In the genomic region with DNA sequence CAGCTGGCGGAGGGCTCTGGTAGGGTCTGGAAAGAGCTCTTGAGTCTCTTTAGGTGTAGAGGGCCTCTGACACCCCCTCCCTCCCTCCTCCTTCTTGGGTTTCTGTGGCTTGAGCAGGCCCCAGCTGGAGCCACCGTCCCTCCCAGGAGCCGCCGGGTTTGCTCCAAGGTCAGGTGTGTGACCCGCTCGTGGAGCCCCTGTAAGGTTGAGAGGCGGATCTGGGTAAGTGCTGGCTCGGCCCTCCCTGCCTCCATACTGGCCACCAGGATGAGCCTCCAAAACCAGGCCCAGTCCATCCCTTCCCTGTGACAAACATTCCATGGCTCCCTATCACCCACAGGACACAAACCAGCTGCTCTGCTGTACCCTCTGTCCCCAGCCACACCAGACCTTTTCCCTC, we compare ENCODE assay signal across 28 cellular contexts. TPM values are rescaled to one million over a fixed set of nuclear protein-coding genes. Genes with fewer than 3 reads are reported as not detected.
A peak's percentile ranks its signal among the peaks of the same experiment; 100 is the strongest.
DNase-seq lines count a peak whose midpoint lies in the region; ATAC-seq, FAIRE-seq and TF ChIP-seq lines count a peak whose summit lies in the region.
"Had no signal": no experiment of that assay in that cellular context is flagged by ENCODE, and none has a peak within 500 bp of the region (broad histone marks: within the 10 kb centered on the region; RNA-seq: fewer than 3 reads in every experiment).

No MANE protein-coding gene starts in this region.

- no peaks in the 10 kb centered on the region for H4K20me1 ChIP-seq in HepG2 (ENCODE audit: insufficient read depth, low read length)
- H4K20me1 ChIP-seq: BLaER1 treated with 17β-estradiol and CSF1 and Interleukin-3, amounts not matched to agents 10 nM and 100 nM had no signal

- no peak for TF ChIP-seq RAD21 in HepG2 (CRISPR knock-in tag; IDR thresholded peaks at IDR 0.05)

- TF ChIP-seq EP300 in HepG2 (IDR thresholded peaks at IDR 0.05; ENCODE audit: low read depth in 2 of 2, low read length in 2 of 2) (no peak), HepG2 (CRISPR knock-in tag; IDR thresholded peaks at IDR 0.05; ENCODE audit: borderline replicate concordance) (no peak)

- H3K79me2 ChIP-seq in HepG2 (ENCODE audit: insufficient read depth, low read length), result no peaks in the 10 kb centered on the region

- H2AFZ ChIP-seq in HepG2 (ENCODE audit: low read length), result no peak overlapping the region
- H2AFZ ChIP-seq: GM23338 had no signal

- H3K9ac ChIP-seq in HepG2 (ENCODE audit: insufficient read depth, low read depth, low read length), result no peak overlapping the region
- H3K9ac ChIP-seq: BLaER1 treated with 17β-estradiol and CSF1 and Interleukin-3, amounts not matched to agents 10 nM and 100 nM had no signal

- no peaks in the 10 kb centered on the region for H3K9me3 Mint-ChIP-seq in activated naive CD8-positive, alpha-beta T cell treated with anti-CD3 and anti-CD28 coated beads, Interleukin-2, amount 10 ng/mL, durations not matched to agents 7 days and 5 days
- H3K9me3 Mint-ChIP-seq in neural crest cell (no peaks in the 10 kb centered on the region), T-cell (no peaks in the 10 kb centered on the region)
- H3K9me3 Mint-ChIP-seq: CD4-positive, alpha-beta T cell; GM23338 had no signal

- no peak for FAIRE-seq in HepG2 (lab: Jason Lieb, UNC)
- FAIRE-seq: A549, D721Med, GM18507, HTR-8/SVneo had no signal

- no peaks in the 10 kb centered on the region for H3K36me3 Mint-ChIP-seq in activated naive CD8-positive, alpha-beta T cell treated with anti-CD3 and anti-CD28 coated beads, Interleukin-2, amount 10 ng/mL, durations not matched to agents 7 days and 5 days
- no peaks in the 10 kb centered on the region for H3K36me3 Mint-ChIP-seq in neural crest cell (ENCODE audit: low read depth)
- H3K36me3 Mint-ChIP-seq in T-cell, result peaks cover 21% of the 10 kb centered on the region

- DNase-seq in HepG2 (ENCODE audit: low spot score), result no peak
- DNase-seq in right lobe of liver, result no peak
- no peak for DNase-seq in activated naive CD8-positive, alpha-beta T cell treated with anti-CD3 and anti-CD28 coated beads, Interleukin-2, amount 10 ng/mL, durations not matched to agents 7 days and 5 days
- no peak for DNase-seq in neural crest cell (ENCODE audit: low read depth, low spot score)
- DNase-seq in superior temporal gyrus (ENCODE audit: extremely low spot score), result no peak
- DNase-seq in T-cell, result no peak
- DNase-seq: AML-193; CD4-positive, alpha-beta T cell; HCEC 1CT; KBM-7; MV-4-11; NCI-H1105 treated with DMSO at 0.1 percent for 48 hours; NCI-H146; NCI-H1930; NCI-H226; NCI-H510A; NCI-H69; SHP77 had no signal

- intact Hi-C loops in HepG2 (cut with micrococcal nuclease; ENCODE audit: unreplicated experiment) (loop anchor here (2.0 to 10.0 kb wide), 2 partner anchors 15 to 181 kb away; no protein-coding TSS in a partner anchor), right lobe of liver (cut with DNase I) (loop anchor here in 1 of 2 donors (10.0 kb wide), 1 partner anchor 251 kb away; no protein-coding TSS in a partner anchor)

- H3K4me1 ChIP-seq in HepG2 (ENCODE audit: insufficient read depth, low read length), result peaks cover 48% of the 10 kb centered on the region
- peaks cover 0 to 9% (median 0%) of the 10 kb centered on the region in 4 donors for H3K4me1 ChIP-seq in right lobe of liver
- H3K4me1 ChIP-seq: A549 had no signal

- in situ Hi-C loops in HepG2 (cut with HindIII; ENCODE audit: extremely low pct_ligation_motif_present, low pct_unique_long_range_greater_than_20kb), result loop anchor here (10.0 kb wide), 1 partner anchor 171 kb away; no protein-coding TSS in a partner anchor

- H3K4me2 ChIP-seq in HepG2 (ENCODE audit: low read depth, low read length), result no peak overlapping the region
- H3K4me2 ChIP-seq: A549; BLaER1 treated with 17β-estradiol and CSF1 and Interleukin-3, amounts not matched to agents 10 nM and 100 nM; GM23338 had no signal

- TF ChIP-seq POLR2A in HepG2 (IDR thresholded peaks at IDR 0.05; ENCODE audit: insufficient read depth in 1 of 2, low read depth in 2 of 2, low read length in 2 of 2) (no peak), right lobe of liver (IDR thresholded peaks at IDR 0.05) (no peak)

- H3K27ac Mint-ChIP-seq in activated naive CD8-positive, alpha-beta T cell treated with anti-CD3 and anti-CD28 coated beads, Interleukin-2, amount 10 ng/mL, durations not matched to agents 7 days and 5 days, result peak overlapping the region; percentile 43
- H3K27ac Mint-ChIP-seq in neural crest cell (ENCODE audit: unreplicated experiment) (peak overlapping the region; percentile 91), T-cell (no peak overlapping the region)
- H3K27ac Mint-ChIP-seq: CD4-positive, alpha-beta T cell; GM23338 had no signal

- ATAC-seq in HepG2 (no peak), right lobe of liver (no peak), GM19324 (IDR thresholded peaks at IDR 0.05; ENCODE audit: low FRiP score, unreplicated experiment) (no peak), T-cell (replicated peaks in 1 of 4) (no peak)
- no peak for ATAC-seq in activated naive CD8-positive, alpha-beta T cell treated with anti-CD3 and anti-CD28 coated beads, Interleukin-2, amount 10 ng/mL, durations not matched to agents 7 days and 5 days (ENCODE audit: low read depth)
- ATAC-seq: A549, GM23338, Panc1 had no signal

- H3K36me3 ChIP-seq in HepG2 (replicated peaks in 1 of 2; ENCODE audit: control insufficient read depth in 1 of 2, insufficient read depth in 2 of 2, low read length in 2 of 2), result peaks cover 8 to 24% of the 10 kb centered on the region in 2 experiments
- no peaks in the 10 kb centered on the region for H3K36me3 ChIP-seq in right lobe of liver
- H3K36me3 ChIP-seq: BLaER1 treated with 17β-estradiol and CSF1 and Interleukin-3, amounts not matched to agents 10 nM and 100 nM had no signal

- POLR2A ChIA-PET in HepG2 (lab: Yijun Ruan, JAX) (interaction anchor here (1.8 kb wide), 1 partner anchor 30 kb away, joined by 7 read pairs; no protein-coding TSS in a partner anchor), T-cell (lab: Charles Lee) (no interaction called here)
- POLR2A ChIA-PET in activated naive CD8-positive, alpha-beta T cell treated with anti-CD3 and anti-CD28 coated beads, Interleukin-2, amount 10 ng/mL, durations not matched to agents 7 days and 5 days (lab: Charles Lee), result no interaction called here

- TF ChIP-seq CTCF in HepG2 (CRISPR knock-in tag; IDR thresholded peaks at IDR 0.05), result no peak
- no peak for TF ChIP-seq CTCF in right lobe of liver (IDR thresholded peaks at IDR 0.05)
- no peak for TF ChIP-seq CTCF in neural crest cell (conservative IDR thresholded peaks at IDR 0.05)

- peaks cover 2% of the 10 kb centered on the region for H3K4me1 Mint-ChIP-seq in activated naive CD8-positive, alpha-beta T cell treated with anti-CD3 and anti-CD28 coated beads, Interleukin-2, amount 10 ng/mL, durations not matched to agents 7 days and 5 days
- H3K4me1 Mint-ChIP-seq in neural crest cell (peaks cover 61% of the 10 kb centered on the region), T-cell (peaks cover 0 to 4% (median 4%) of the 10 kb centered on the region in 3 donors)

- H3K27me3 Mint-ChIP-seq in activated naive CD8-positive, alpha-beta T cell treated with anti-CD3 and anti-CD28 coated beads, Interleukin-2, amount 10 ng/mL, durations not matched to agents 7 days and 5 days, result no peaks in the 10 kb centered on the region
- peaks cover 7% of the 10 kb centered on the region for H3K27me3 Mint-ChIP-seq in neural crest cell (ENCODE audit: low read depth)
- no peaks in the 10 kb centered on the region for H3K27me3 Mint-ChIP-seq in T-cell
- H3K27me3 Mint-ChIP-seq: CD4-positive, alpha-beta T cell had no signal

- BruUV-seq in HepG2 (replicated peaks; lab: Mats Ljungman, UMichigan), result no TSS peak

- H3K27ac ChIP-seq in HepG2 (ENCODE audit: extremely low read length, insufficient read depth, low read length), result no peak overlapping the region
- no peak overlapping the region for H3K27ac ChIP-seq in right lobe of liver
- H3K27ac ChIP-seq: A549; BLaER1 treated with 17β-estradiol and CSF1 and Interleukin-3, amounts not matched to agents 10 nM and 100 nM; RWPE1 had no signal

- no peak overlapping the region for H3K4me3 ChIP-seq in HepG2 (replicated peaks in 1 of 3; ENCODE audit: insufficient read depth in 1 of 3, low read depth in 2 of 3, low read length in 3 of 3)
- H3K4me3 ChIP-seq in right lobe of liver, result no peak overlapping the region
- H3K4me3 ChIP-seq: A549; BLaER1 treated with 17β-estradiol and CSF1 and Interleukin-3, amounts not matched to agents 10 nM and 100 nM; GM23338 had no signal

- H3K4me3 Mint-ChIP-seq in activated naive CD8-positive, alpha-beta T cell treated with anti-CD3 and anti-CD28 coated beads, Interleukin-2, amount 10 ng/mL, durations not matched to agents 7 days and 5 days, result no peak overlapping the region
- no peak overlapping the region for H3K4me3 Mint-ChIP-seq in neural crest cell
- H3K4me3 Mint-ChIP-seq in T-cell, result no peak overlapping the region
- H3K4me3 Mint-ChIP-seq: CD4-positive, alpha-beta T cell; GM23338 had no signal

- WGBS in HepG2 (ENCODE audit: low lambda C conversion rate), result 85% methylated on average over 2 of the region's 8 CpGs
- WGBS in right lobe of liver (ENCODE audit: insufficient coverage, low coverage, low lambda C conversion rate, missing lambda C conversion rate), result 95% methylated on average over 7 of the region's 8 CpGs

- no peaks in the 10 kb centered on the region for H3K27me3 ChIP-seq in HepG2 (ENCODE audit: control insufficient read depth in 1 of 2, insufficient read depth in 2 of 2, low read length in 2 of 2)
- H3K27me3 ChIP-seq in right lobe of liver, result no peaks in the 10 kb centered on the region
- H3K27me3 ChIP-seq: BLaER1 treated with 17β-estradiol and CSF1 and Interleukin-3, amounts not matched to agents 10 nM and 100 nM had no signal

- H3K9me3 ChIP-seq in HepG2 (ENCODE audit: low read length) (no peaks in the 10 kb centered on the region), right lobe of liver (no peaks in the 10 kb centered on the region)
- H3K9me3 ChIP-seq: A549; BLaER1 treated with 17β-estradiol and CSF1 and Interleukin-3, amounts not matched to agents 10 nM and 100 nM had no signal

- CTCF ChIA-PET in HepG2 (lab: Yijun Ruan, JAX; ENCODE audit: low intra/inter-chr PET ratio, low total read pairs) (no interaction called here), T-cell (lab: Charles Lee) (no interaction called here)

RNA-seq across cellular contexts. Expression of gene PLEKHB1, which starts 9.3 kb away (rescaled TPM):
- total RNA-seq in HepG2 (2016; rRNA removed; fragmentation: Illumina TruSeq; extraction: Trizol) (68.0 and 71.7 TPM in 2 replicates), right lobe of liver (1 to 10 TPM in 3 of 6 experiments, under 1 TPM in 3; 0.42 to 2.1 (median 0.96) TPM), neural crest cell (42.6 and 42.7 TPM in 2 replicates), T-cell (10 to 100 TPM; 50.8 to 70.6 (median 61.1) TPM)
- 14.1 and 14.6 TPM in 2 replicates for total RNA-seq in HepG2 (2016; cell fraction: cytosol; rRNA removed; fragmentation: Illumina TruSeq; extraction: Trizol; ENCODE audit: low read depth)
- 68.8 and 77.9 TPM in 2 replicates for total RNA-seq in HepG2 (2016; cell fraction: insoluble cytoplasmic fraction; rRNA removed; fragmentation: Illumina TruSeq; extraction: Trizol)
- 30.3 and 30.6 TPM in 2 replicates for total RNA-seq in HepG2 (2016; cell fraction: membrane; rRNA removed; fragmentation: Illumina TruSeq; extraction: Trizol)
- total RNA-seq in HepG2 (2016; cell fraction: nucleus; rRNA removed; fragmentation: Illumina TruSeq; extraction: Trizol), result 31.7 and 39.9 TPM in 2 replicates
- 77.1 and 99.3 TPM in 2 replicates for polyA plus RNA-seq in HepG2 (2011; rRNA removed)
- polyA plus RNA-seq in HepG2 (2011; cell fraction: cytosol; rRNA removed), result 95.0 and 157 TPM in 2 replicates
- polyA plus RNA-seq in HepG2 (2011; cell fraction: nucleus; rRNA removed), result 107 and 154 TPM in 2 replicates
- polyA plus RNA-seq in HepG2 (2012), result 47.9 and 54.0 TPM in 2 replicates
- polyA plus RNA-seq in HepG2 (2016; cell fraction: cytosol; fragmentation: Illumina TruSeq; extraction: Trizol; ENCODE audit: low read depth), result 16.0 and 24.3 TPM in 2 replicates
- 128 and 133 TPM in 2 replicates for polyA plus RNA-seq in HepG2 (2016; cell fraction: insoluble cytoplasmic fraction; fragmentation: Illumina TruSeq; extraction: Trizol; ENCODE audit: low read depth)
- polyA plus RNA-seq in HepG2 (2016; cell fraction: membrane; fragmentation: Illumina TruSeq; extraction: Trizol; ENCODE audit: low read depth), result 43.9 and 47.0 TPM in 2 replicates
- 69.9 and 81.4 TPM in 2 replicates for polyA plus RNA-seq in HepG2 (2016; cell fraction: nucleus; fragmentation: Illumina TruSeq; extraction: Trizol; ENCODE audit: insufficient read depth, low read depth)
- polyA minus RNA-seq in HepG2 (2011; rRNA and poly(A)+ RNA removed; ENCODE audit: low replicate concordance), result 0.09 and 172 TPM in 2 replicates
- polyA minus RNA-seq in HepG2 (2011; cell fraction: cytosol; rRNA and poly(A)+ RNA removed), result 66.4 and 67.7 TPM in 2 replicates
- 33.3 and 41.1 TPM in 2 replicates for polyA minus RNA-seq in HepG2 (2011; cell fraction: nucleus; rRNA and poly(A)+ RNA removed)
- 10 to 100 TPM; 23.6 to 32.8 TPM for total RNA-seq in activated naive CD8-positive, alpha-beta T cell treated with anti-CD3 and anti-CD28 coated beads, Interleukin-2, amount 10 ng/mL, durations not matched to agents 7 days and 5 days
- total RNA-seq: MCF 10A had no signal

RNA-seq across cellular contexts. Expression of gene FAM168A, which starts 57.8 kb away (rescaled TPM):
- total RNA-seq in HepG2 (2016; rRNA removed; fragmentation: Illumina TruSeq; extraction: Trizol) (13.9 and 15.0 TPM in 2 replicates), right lobe of liver (10 to 100 TPM; 13.0 to 21.5 (median 15.9) TPM), neural crest cell (46.6 and 47.3 TPM in 2 replicates), T-cell (10 to 100 TPM; 23.6 to 27.0 (median 24.7) TPM)
- 0.91 and 0.97 TPM in 2 replicates for total RNA-seq in HepG2 (2016; cell fraction: cytosol; rRNA removed; fragmentation: Illumina TruSeq; extraction: Trizol; ENCODE audit: low read depth)
- 14.3 and 14.4 TPM in 2 replicates for total RNA-seq in HepG2 (2016; cell fraction: insoluble cytoplasmic fraction; rRNA removed; fragmentation: Illumina TruSeq; extraction: Trizol)
- total RNA-seq in HepG2 (2016; cell fraction: membrane; rRNA removed; fragmentation: Illumina TruSeq; extraction: Trizol), result 6.4 and 7.1 TPM in 2 replicates
- total RNA-seq in HepG2 (2016; cell fraction: nucleus; rRNA removed; fragmentation: Illumina TruSeq; extraction: Trizol), result 13.5 and 14.9 TPM in 2 replicates
- 15.8 and 17.5 TPM in 2 replicates for polyA plus RNA-seq in HepG2 (2011; rRNA removed)
- 7.8 and 8.6 TPM in 2 replicates for polyA plus RNA-seq in HepG2 (2011; cell fraction: cytosol; rRNA removed)
- polyA plus RNA-seq in HepG2 (2011; cell fraction: nucleus; rRNA removed), result 24.2 and 33.5 TPM in 2 replicates
- 14.4 and 14.7 TPM in 2 replicates for polyA plus RNA-seq in HepG2 (2012)
- polyA plus RNA-seq in HepG2 (2016; cell fraction: cytosol; fragmentation: Illumina TruSeq; extraction: Trizol; ENCODE audit: low read depth), result 0.77 and 0.78 TPM in 2 replicates
- 11.3 and 13.2 TPM in 2 replicates for polyA plus RNA-seq in HepG2 (2016; cell fraction: insoluble cytoplasmic fraction; fragmentation: Illumina TruSeq; extraction: Trizol; ENCODE audit: low read depth)
- 3.0 and 3.2 TPM in 2 replicates for polyA plus RNA-seq in HepG2 (2016; cell fraction: membrane; fragmentation: Illumina TruSeq; extraction: Trizol; ENCODE audit: low read depth)
- 16.9 and 17.7 TPM in 2 replicates for polyA plus RNA-seq in HepG2 (2016; cell fraction: nucleus; fragmentation: Illumina TruSeq; extraction: Trizol; ENCODE audit: insufficient read depth, low read depth)
- polyA minus RNA-seq in HepG2 (2011; rRNA and poly(A)+ RNA removed; ENCODE audit: low replicate concordance), result 28.4 and 45.6 TPM in 2 replicates
- polyA minus RNA-seq in HepG2 (2011; cell fraction: cytosol; rRNA and poly(A)+ RNA removed), result 12.5 and 15.3 TPM in 2 replicates
- polyA minus RNA-seq in HepG2 (2011; cell fraction: nucleus; rRNA and poly(A)+ RNA removed), result 15.4 and 17.0 TPM in 2 replicates
- total RNA-seq in activated naive CD8-positive, alpha-beta T cell treated with anti-CD3 and anti-CD28 coated beads, Interleukin-2, amount 10 ng/mL, durations not matched to agents 7 days and 5 days, result 10 to 100 TPM; 27.3 to 31.0 TPM

Comparison
In these comparisons a context has a peak if more than half of its experiments do, and no peak if none do; other contexts are left out.
1. RNA of gene PLEKHB1, which starts 9.3 kb away (total RNA-seq): 14.1 to 77.9 TPM in HepG2, 50.8 to 70.6 TPM in T-cell, 42.6 to 42.7 TPM in neural crest cell and 23.6 to 32.8 TPM in activated naive CD8-positive, alpha-beta T cell treated with anti-CD3 and anti-CD28 coated beads, Interleukin-2, amount 10 ng/mL, durations not matched to agents 7 days and 5 days; 0.42 to 2.1 TPM in right lobe of liver; every median in the first group is over 4 times any median in the second.
2. H3K27ac Mint-ChIP-seq: peak in activated naive CD8-positive, alpha-beta T cell treated with anti-CD3 and anti-CD28 coated beads, Interleukin-2, amount 10 ng/mL, durations not matched to agents 7 days and 5 days (single experiment) and neural crest cell (single experiment); none in T-cell (0 of 2).